Comparison of ENCODE assay signal across 8 cellular contexts in the genomic region with DNA sequence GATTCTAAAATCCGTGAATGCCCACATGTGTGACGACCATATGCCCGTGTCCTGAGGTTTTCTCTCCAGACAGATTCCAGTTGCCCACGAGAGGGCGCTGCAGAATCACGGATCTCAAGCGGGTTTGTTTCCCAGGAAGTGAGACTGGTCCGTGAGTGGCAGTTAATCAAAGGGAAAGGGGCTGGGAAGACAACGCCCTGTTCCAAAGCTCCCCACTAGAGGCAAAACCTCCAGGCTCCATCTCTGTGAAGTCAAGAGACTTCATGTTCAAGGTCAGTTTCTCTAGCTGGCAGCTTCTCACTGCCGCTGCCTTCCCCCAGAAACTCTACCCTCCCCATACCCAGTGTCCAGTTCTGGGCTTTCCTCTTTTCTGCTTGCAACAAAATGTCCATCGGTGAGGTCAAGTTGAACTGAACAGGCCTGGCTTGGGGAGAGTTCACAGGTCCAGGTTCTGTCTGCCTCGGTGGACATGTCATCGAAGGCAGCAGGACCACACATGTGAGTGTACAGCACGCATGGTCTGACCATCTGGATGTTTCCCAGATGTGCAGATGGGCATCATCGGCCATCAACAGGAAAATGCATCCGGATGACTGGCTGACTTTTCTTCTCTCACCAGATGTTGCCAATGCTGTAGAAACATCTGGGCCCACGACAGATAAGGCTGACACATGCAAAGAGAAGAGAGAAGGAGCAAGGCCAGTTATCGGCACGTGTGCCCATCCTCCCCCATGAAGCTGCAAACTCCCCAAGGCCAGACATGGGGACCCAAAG. TPM values are rescaled to one million over a fixed set of nuclear protein-coding genes. Genes with fewer than 3 reads are reported as not detected.
DNase-seq lines count a peak whose midpoint lies in the region; ATAC-seq and TF ChIP-seq lines count a peak whose summit lies in the region.

No MANE protein-coding gene starts in this region.

- peak overlapping the region; percentile 57 to 81 (median 74) for H3K4me3 Mint-ChIP-seq in CD4-positive, CD25-positive, alpha-beta regulatory T cell
- H3K4me3 Mint-ChIP-seq in effector memory CD8-positive, alpha-beta T cell, result no peak overlapping the region
- no peak overlapping the region for H3K4me3 Mint-ChIP-seq in mesothelial cell of epicardium

- H3K27me3 ChIP-seq in CD4-positive, CD25-positive, alpha-beta regulatory T cell (ENCODE audit: control insufficient read depth, insufficient read depth, low read length), result no peaks in the 10 kb centered on the region
- H3K27me3 ChIP-seq in NT2/D1 (ENCODE audit: insufficient read depth, insufficient read length), result peaks cover 13% of the 10 kb centered on the region

- ATAC-seq in CD4-positive, CD25-positive, alpha-beta regulatory T cell (ENCODE audit: low read depth in 2 of 2), result peak; percentile 32 to 47
- peak; percentile 41 for ATAC-seq in effector memory CD8-positive, alpha-beta T cell (replicated peaks)
- ATAC-seq in GM21723 (IDR thresholded peaks at IDR 0.05; ENCODE audit: unreplicated experiment), result no peak

- peak; percentile 93 for TF ChIP-seq CTCF in mesothelial cell of epicardium (IDR thresholded peaks at IDR 0.05; ENCODE audit: unreplicated experiment)

- H3K9ac ChIP-seq in NT2/D1 (ENCODE audit: insufficient read length, low read depth), result no peak overlapping the region

- no peaks in the 10 kb centered on the region for H3K36me3 ChIP-seq in CD4-positive, CD25-positive, alpha-beta regulatory T cell (ENCODE audit: control insufficient read depth, insufficient read depth, low read length)
- no peaks in the 10 kb centered on the region for H3K36me3 ChIP-seq in NT2/D1 (ENCODE audit: insufficient read depth, insufficient read length, low read length)

- H3K27ac Mint-ChIP-seq in CD4-positive, CD25-positive, alpha-beta regulatory T cell, result peak overlapping the region; percentile 74 to 95 (median 91)
- H3K27ac Mint-ChIP-seq in effector memory CD8-positive, alpha-beta T cell, result no peak overlapping the region
- no peak overlapping the region for H3K27ac Mint-ChIP-seq in mesothelial cell of epicardium

- H3K27ac ChIP-seq in CD4-positive, CD25-positive, alpha-beta regulatory T cell (ENCODE audit: insufficient read depth, low read length, poor library complexity, severe bottlenecking), result no peak overlapping the region

- DNase-seq in CD4-positive, CD25-positive, alpha-beta regulatory T cell, result peak; percentile 63 to 82 (median 68)
- DNase-seq in HT1080 (ENCODE audit: low read depth) (peak; percentile 82), NT2/D1 (ENCODE audit: low read depth, low spot score) (peak; percentile 93), mesothelial cell of epicardium (ENCODE audit: low spot score in 2 of 2, unreplicated experiment in 2 of 2) (peak; percentile 78 to 91)
- DNase-seq in activated CD8-positive, alpha-beta memory T cell treated with anti-CD3 and anti-CD28 coated beads for 24 hours, result peak; percentile 89
- DNase-seq in effector memory CD8-positive, alpha-beta T cell, result peak; percentile 55 to 64 (median 57)
- peak; percentile 62 for DNase-seq in stimulated activated CD8-positive, alpha-beta memory T cell treated with anti-CD3 and anti-CD28 coated beads, Interleukin-4, amount 100 ng/mL, for 24 hours (ENCODE audit: low read depth)

- H3K4me3 ChIP-seq in CD4-positive, CD25-positive, alpha-beta regulatory T cell (ENCODE audit: low read depth, low read length), result peak overlapping the region; percentile 33
- H3K4me3 ChIP-seq in NT2/D1 (ENCODE audit: insufficient read length, low read depth), result no peak overlapping the region

- H3K36me3 Mint-ChIP-seq in CD4-positive, CD25-positive, alpha-beta regulatory T cell, result no peaks in the 10 kb centered on the region
- H3K36me3 Mint-ChIP-seq in effector memory CD8-positive, alpha-beta T cell (ENCODE audit: insufficient read depth), result no peaks in the 10 kb centered on the region
- H3K36me3 Mint-ChIP-seq in mesothelial cell of epicardium, result no peaks in the 10 kb centered on the region

- peaks cover 11 to 43% (median 35%) of the 10 kb centered on the region in 4 donors for H3K4me1 Mint-ChIP-seq in CD4-positive, CD25-positive, alpha-beta regulatory T cell
- H3K4me1 Mint-ChIP-seq in effector memory CD8-positive, alpha-beta T cell (ENCODE audit: low read depth in 2 of 2), result peaks cover 5 to 6% of the 10 kb centered on the region in 2 donors
- peaks cover 13% of the 10 kb centered on the region for H3K4me1 Mint-ChIP-seq in mesothelial cell of epicardium

- peaks cover 32% of the 10 kb centered on the region for H3K4me1 ChIP-seq in CD4-positive, CD25-positive, alpha-beta regulatory T cell (ENCODE audit: control insufficient read depth, insufficient read depth, low read length, poor library complexity, severe bottlenecking)
- H3K4me1 ChIP-seq in NT2/D1 (ENCODE audit: insufficient read depth, insufficient read length), result no peaks in the 10 kb centered on the region

- H3K27me3 Mint-ChIP-seq in CD4-positive, CD25-positive, alpha-beta regulatory T cell, result no peaks in the 10 kb centered on the region
- H3K27me3 Mint-ChIP-seq in effector memory CD8-positive, alpha-beta T cell, result peaks cover 22 to 43% of the 10 kb centered on the region in 2 donors
- H3K27me3 Mint-ChIP-seq in mesothelial cell of epicardium (ENCODE audit: low read depth), result peaks cover 29% of the 10 kb centered on the region

- H3K9me3 Mint-ChIP-seq in CD4-positive, CD25-positive, alpha-beta regulatory T cell, result no peaks in the 10 kb centered on the region
- H3K9me3 Mint-ChIP-seq in effector memory CD8-positive, alpha-beta T cell, result no peaks in the 10 kb centered on the region
- no peaks in the 10 kb centered on the region for H3K9me3 Mint-ChIP-seq in mesothelial cell of epicardium

- H3K9me3 ChIP-seq in CD4-positive, CD25-positive, alpha-beta regulatory T cell (ENCODE audit: control insufficient read depth in 2 of 2, low read length in 2 of 2), result no peaks in the 10 kb centered on the region
- no peaks in the 10 kb centered on the region for H3K9me3 ChIP-seq in NT2/D1 (ENCODE audit: insufficient read depth, low read length)

RNA-seq across cellular contexts. Expression of gene NOX5, which starts 44.9 kb away (rescaled TPM):
- total RNA-seq in CD4-positive, CD25-positive, alpha-beta regulatory T cell, result not detected
- not detected for polyA plus RNA-seq in CD4-positive, CD25-positive, alpha-beta regulatory T cell
- total RNA-seq in HT1080 (2014; rRNA removed; shearing (Covaris generic)), result 0.03 and 1.1 TPM in 2 replicates
- 0.02 and 0.08 TPM in 2 replicates for polyA plus RNA-seq in HT1080 (2015; cell fraction: cytosol; rRNA removed)
- not detected in 2 replicates for polyA plus RNA-seq in HT1080 (2015; cell fraction: nucleus; rRNA removed)
- total RNA-seq in mesothelial cell of epicardium, result 0.07 to 0.20 TPM (median 0.14 TPM) in 3 replicates

Comparison
In these comparisons a context has a peak if more than half of its experiments do, and no peak if none do; other contexts are left out.
1. H3K27ac Mint-ChIP-seq: peak in CD4-positive, CD25-positive, alpha-beta regulatory T cell (3 of 3); none in effector memory CD8-positive, alpha-beta T cell (0 of 2) and mesothelial cell of epicardium (single experiment).
2. H3K4me3 Mint-ChIP-seq: peak in CD4-positive, CD25-positive, alpha-beta regulatory T cell (4 of 4); none in effector memory CD8-positive, alpha-beta T cell (0 of 2) and mesothelial cell of epicardium (single experiment).
3. Peak in every context shown above with its lines, with median percentiles within 50 percentile points of each other: DNase-seq.